Comparison of ENCODE assay signal across 8 cellular contexts in genomic region chr10:70578371-70578947, GRCh38. TPM values are rescaled to one million over a fixed set of nuclear protein-coding genes. Genes with fewer than 3 reads are reported as not detected.
A peak's percentile ranks its signal among the peaks of the same experiment; 100 is the strongest.
DNase-seq lines count a peak whose midpoint lies in the region; ATAC-seq, FAIRE-seq and TF ChIP-seq lines count a peak whose summit lies in the region.

No MANE protein-coding gene starts in this region.

- H3K9me3 ChIP-seq in CD8-positive, alpha-beta T cell (ENCODE audit: low read length): no peaks in the 10 kb centered on the region
- H3K9me3 ChIP-seq in BE2C: no peaks in the 10 kb centered on the region

- peaks cover 46% of the 10 kb centered on the region for H3K4me1 Mint-ChIP-seq in CD8-positive, alpha-beta T cell (ENCODE audit: low read depth)

- no peak overlapping the region for H3K4me3 ChIP-seq in CD8-positive, alpha-beta T cell (ENCODE audit: low read depth, low read length)
- no peak overlapping the region for H3K4me3 ChIP-seq in BE2C (ENCODE audit: low read depth, low read length)

- peak; percentile 85 for ATAC-seq in CD8-positive, alpha-beta T cell
- ATAC-seq in GM21447 (IDR thresholded peaks at IDR 0.05; ENCODE audit: unreplicated experiment): peak; percentile 59

- H3K27me3 ChIP-seq in CD8-positive, alpha-beta T cell (ENCODE audit: insufficient read depth, low read length): no peaks in the 10 kb centered on the region
- no peaks in the 10 kb centered on the region for H3K27me3 ChIP-seq in BE2C

- H3K27ac ChIP-seq in CD8-positive, alpha-beta T cell (ENCODE audit: low read depth, low read length): peak overlapping the region; percentile 23

- no peak for FAIRE-seq in HTR-8/SVneo (lab: Jason Lieb, UNC)

- H3K4me3 Mint-ChIP-seq in CD8-positive, alpha-beta T cell: peak overlapping the region; percentile 6

- no peaks in the 10 kb centered on the region for H3K9me3 Mint-ChIP-seq in CD8-positive, alpha-beta T cell

- POLR2A ChIA-PET in CD8-positive, alpha-beta T cell (lab: Charles Lee): interaction anchor here (1.0 to 1.5 kb wide), 6 partner anchors 9 to 24 kb away, joined by 3 to 5 read pairs (median 3); partner anchors contain the start of gene PRF1

- no peaks in the 10 kb centered on the region for H3K36me3 Mint-ChIP-seq in CD8-positive, alpha-beta T cell

- CTCF ChIA-PET in CD8-positive, alpha-beta T cell (lab: Charles Lee): interaction anchor here (0.9 to 8.3 kb wide), 3 partner anchors 18 to 181 kb away, joined by 3 to 32 read pairs (median 4); no protein-coding TSS in a partner anchor

- intact Hi-C loops in CD8-positive, alpha-beta T cell (cut with DNase I, micrococcal nuclease): loop anchor here (1.0 to 5.0 kb wide), 5 partner anchors 10 to 100 kb away; partner anchors contain the start of genes PRF1 (in 2 of the 2) and PALD1 (in 1 of the 2)

- peak overlapping the region; percentile 92 for H3K27ac Mint-ChIP-seq in CD8-positive, alpha-beta T cell

- H3K4me1 ChIP-seq in CD8-positive, alpha-beta T cell (ENCODE audit: insufficient read depth, low read length): peaks cover 45% of the 10 kb centered on the region
- peaks cover 6% of the 10 kb centered on the region for H3K4me1 ChIP-seq in BE2C

- no peak for TF ChIP-seq CTCF in CD8-positive, alpha-beta T cell (IDR thresholded peaks at IDR 0.05)
- no peak for TF ChIP-seq CTCF in BE2C (IDR thresholded peaks at IDR 0.05; ENCODE audit: low read depth, low read length)

- no peaks in the 10 kb centered on the region for H3K27me3 Mint-ChIP-seq in CD8-positive, alpha-beta T cell (ENCODE audit: low read depth)

- DNase-seq in CD8-positive, alpha-beta T cell: peak; percentile 28 to 87 (median 75)
- DNase-seq in HTR-8/SVneo (ENCODE audit: insufficient read length, low spot score) (peak; percentile 53), dermis blood vessel endothelial cell (peak; percentile 24), erythroblast (lab: John Stamatoyannopoulos, UW) (no peak), BE2C (no peak)
- peak; percentile 51 for DNase-seq in activated CD4-positive, CD25-positive, alpha-beta regulatory T cell treated with anti-CD3 and anti-CD28 coated beads, Interleukin-2, amount 50 U/mL, for 72 hours
- peak; percentile 44 to 75 (median 53) for DNase-seq in stimulated activated CD4-positive, alpha-beta T cell treated with anti-CD3 and anti-CD28 coated beads, TNF-alpha, amount 100 ng/mL, for 24 hours (ENCODE audit: low read depth in 3 of 3)

- TF ChIP-seq POLR2A in erythroblast (IDR thresholded peaks at IDR 0.05; ENCODE audit: low read length): no peak

- H3K36me3 ChIP-seq in CD8-positive, alpha-beta T cell (ENCODE audit: insufficient read depth, low read length): no peaks in the 10 kb centered on the region
- H3K36me3 ChIP-seq in BE2C: no peaks in the 10 kb centered on the region

RNA-seq across cellular contexts. Expression of gene PRF1, which starts 24.1 kb away (rescaled TPM):
- total RNA-seq in CD8-positive, alpha-beta T cell: 10 to 100 TPM; 56.4 to 57.3 TPM
- not detected in 2 replicates for total RNA-seq in dermis blood vessel endothelial cell
- not detected for polyA plus RNA-seq in BE2C (2012; ENCODE audit: insufficient read depth, insufficient read length, low read depth)

Comparison
In these comparisons a context has a peak if more than half of its experiments do, and no peak if none do; other contexts are left out.
1. DNase-seq: peak in CD8-positive, alpha-beta T cell (7 of 7), HTR-8/SVneo (single experiment), activated CD4-positive, CD25-positive, alpha-beta regulatory T cell treated with anti-CD3 and anti-CD28 coated beads, Interleukin-2, amount 50 U/mL, for 72 hours (single experiment), dermis blood vessel endothelial cell (single experiment) and stimulated activated CD4-positive, alpha-beta T cell treated with anti-CD3 and anti-CD28 coated beads, TNF-alpha, amount 100 ng/mL, for 24 hours (3 of 3); none in erythroblast (0 of 2) and BE2C (single experiment).
2. RNA of gene PRF1, which starts 24.1 kb away (total RNA-seq): 56.4 to 57.3 TPM in CD8-positive, alpha-beta T cell; not detected in dermis blood vessel endothelial cell; every median in the first group is over 10 times any median in the second.